16 cellular contexts compared by ENCODE assay signal in the genomic region with DNA sequence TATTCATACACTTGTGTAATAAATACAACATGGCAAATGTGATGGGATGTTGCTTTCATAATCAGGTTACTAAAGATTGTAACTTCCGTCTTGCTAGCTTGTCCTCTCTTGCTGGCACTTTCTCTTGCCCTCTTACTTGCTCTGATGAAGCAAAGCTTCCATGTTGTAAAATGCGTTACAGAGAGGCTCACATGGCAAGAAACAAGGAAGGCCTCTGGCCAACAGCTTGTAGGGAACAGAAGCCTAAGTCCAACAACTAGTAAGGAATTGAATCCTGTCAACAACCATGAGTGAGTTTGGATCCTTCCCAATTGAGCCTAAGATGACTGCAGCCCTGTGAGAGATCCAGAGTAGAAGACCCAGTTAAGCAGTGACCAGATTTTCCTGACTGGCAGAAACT. TPM values are rescaled to one million over a fixed set of nuclear protein-coding genes. Genes with fewer than 3 reads are reported as not detected.
DNase-seq lines count a peak whose midpoint lies in the region; ATAC-seq and TF ChIP-seq lines count a peak whose summit lies in the region.
"Had no signal": no experiment of that assay in that cellular context is flagged by ENCODE, and none has a peak within 500 bp of the region (broad histone marks: within the 10 kb centered on the region; RNA-seq: fewer than 3 reads in every experiment).

No MANE protein-coding gene starts in this region.

- H3K4me1 Mint-ChIP-seq in natural killer cell = peaks cover 63 to 67% of the 10 kb centered on the region in 2 donors
- peaks cover 41 to 60% of the 10 kb centered on the region in 2 donors for H3K4me1 Mint-ChIP-seq in natural killer cell treated with Interleukin-12 subunit alpha and Interleukin-12 subunit beta and Interleukin-15 and Interleukin-18, amount 100 ng/mL, for 72 hours (ENCODE audit: low read depth in 2 of 2)
- peaks cover 71% of the 10 kb centered on the region for H3K4me1 Mint-ChIP-seq in central memory CD8-positive, alpha-beta T cell

- H3K36me3 ChIP-seq in neutrophil = no peaks in the 10 kb centered on the region

- intact Hi-C loops in natural killer cell (cut with micrococcal nuclease) = no loop called here

- H3K27ac Mint-ChIP-seq in natural killer cell = peak overlapping the region; percentile 42 to 76
- peak overlapping the region in 1 of 2 donors; percentile 1 for H3K27ac Mint-ChIP-seq in natural killer cell treated with Interleukin-12 subunit alpha and Interleukin-12 subunit beta and Interleukin-15 and Interleukin-18, amount 100 ng/mL, for 72 hours
- H3K27ac Mint-ChIP-seq in central memory CD8-positive, alpha-beta T cell (ENCODE audit: low read depth) = peak overlapping the region; percentile 75

- peaks cover 26 to 30% of the 10 kb centered on the region in 2 experiments for H3K4me1 ChIP-seq in neutrophil (ENCODE audit: control insufficient read depth in 1 of 2, insufficient read depth in 1 of 2, low read depth in 1 of 2, low read length in 1 of 2)

- H3K4me3 Mint-ChIP-seq in natural killer cell = no peak overlapping the region
- no peak overlapping the region for H3K4me3 Mint-ChIP-seq in natural killer cell treated with Interleukin-12 subunit alpha and Interleukin-12 subunit beta and Interleukin-15 and Interleukin-18, amount 100 ng/mL, for 72 hours
- H3K4me3 Mint-ChIP-seq in central memory CD8-positive, alpha-beta T cell = no peak overlapping the region

- peak overlapping the region; percentile 85 for H3K27ac ChIP-seq in neutrophil
- H3K27ac ChIP-seq: HL-60 had no signal

- H3K27me3 Mint-ChIP-seq in natural killer cell (ENCODE audit: low read depth in 2 of 2) = no peaks in the 10 kb centered on the region
- H3K27me3 Mint-ChIP-seq in natural killer cell treated with Interleukin-12 subunit alpha and Interleukin-12 subunit beta and Interleukin-15 and Interleukin-18, amount 100 ng/mL, for 72 hours = no peaks in the 10 kb centered on the region
- no peaks in the 10 kb centered on the region for H3K27me3 Mint-ChIP-seq in central memory CD8-positive, alpha-beta T cell
- H3K27me3 Mint-ChIP-seq: CD8-positive, alpha-beta memory T cell had no signal

- ATAC-seq in natural killer cell (no peak), HG03108 (IDR thresholded peaks at IDR 0.05; ENCODE audit: unreplicated experiment) (no peak)
- ATAC-seq in natural killer cell treated with Interleukin-12 subunit alpha and Interleukin-12 subunit beta and Interleukin-15 and Interleukin-18, amount 100 ng/mL, for 72 hours = no peak
- no peak for ATAC-seq in central memory CD8-positive, alpha-beta T cell (replicated peaks; ENCODE audit: extremely low read depth, poor library complexity, severe bottlenecking)

- H3K36me3 Mint-ChIP-seq in natural killer cell = no peaks in the 10 kb centered on the region
- H3K36me3 Mint-ChIP-seq in natural killer cell treated with Interleukin-12 subunit alpha and Interleukin-12 subunit beta and Interleukin-15 and Interleukin-18, amount 100 ng/mL, for 72 hours = peaks cover 22% of the 10 kb centered on the region
- peaks cover 15% of the 10 kb centered on the region for H3K36me3 Mint-ChIP-seq in central memory CD8-positive, alpha-beta T cell (ENCODE audit: insufficient read depth)

- no peak for DNase-seq in natural killer cell
- DNase-seq in natural killer cell treated with Interleukin-12 subunit alpha and Interleukin-12 subunit beta and Interleukin-15 and Interleukin-18, amount 100 ng/mL, for 72 hours (ENCODE audit: low spot score) = no peak
- DNase-seq in central memory CD8-positive, alpha-beta T cell (ENCODE audit: low spot score in 2 of 2) = no peak
- DNase-seq in NCI-H524 (lab: John Stamatoyannopoulos, UW) = no peak
- DNase-seq in SKM-1 (lab: John Stamatoyannopoulos, UW; ENCODE audit: unreplicated experiment) = no peak
- no peak for DNase-seq in stimulated activated CD4-positive, alpha-beta T cell treated with anti-CD3 and anti-CD28 coated beads, Interleukin-2, amount 100 ng/mL, for 48 hours
- DNase-seq: AML-193; CD8-positive, alpha-beta memory T cell; GOT3; NCI-H146; NCI-H345; NCI-H69; SHP77 treated with DMSO at 0.1 percent for 48 hours had no signal

- peak overlapping the region; percentile 14 to 17 for H3K4me3 ChIP-seq in neutrophil (ENCODE audit: low read depth in 1 of 2, low read length in 1 of 2)

- no peaks in the 10 kb centered on the region for H3K27me3 ChIP-seq in neutrophil

- TF ChIP-seq CTCF in natural killer cell (IDR thresholded peaks at IDR 0.05) (no peak), neutrophil (IDR thresholded peaks at IDR 0.05) (no peak)

- peaks cover 0 to 2% of the 10 kb centered on the region in 2 donors for H3K9me3 Mint-ChIP-seq in natural killer cell
- no peaks in the 10 kb centered on the region for H3K9me3 Mint-ChIP-seq in natural killer cell treated with Interleukin-12 subunit alpha and Interleukin-12 subunit beta and Interleukin-15 and Interleukin-18, amount 100 ng/mL, for 72 hours
- H3K9me3 Mint-ChIP-seq in central memory CD8-positive, alpha-beta T cell = no peaks in the 10 kb centered on the region

- H3K9me3 ChIP-seq in neutrophil = no peaks in the 10 kb centered on the region

RNA-seq across cellular contexts. Expression of gene TMED5, which starts 15.4 kb away (rescaled TPM):
- 10 to 100 TPM; 64.6 to 73.5 (median 67.0) TPM for total RNA-seq in natural killer cell
- 10 to 100 TPM; 62.7 to 88.5 TPM for total RNA-seq in natural killer cell treated with Interleukin-12 subunit alpha and Interleukin-12 subunit beta and Interleukin-15 and Interleukin-18, amount 100 ng/mL, for 72 hours

RNA-seq across cellular contexts. Expression of gene CCDC18, which starts 15.7 kb away (rescaled TPM):
- 10 to 100 TPM; 11.7 to 17.2 (median 14.4) TPM for total RNA-seq in natural killer cell
- total RNA-seq in natural killer cell treated with Interleukin-12 subunit alpha and Interleukin-12 subunit beta and Interleukin-15 and Interleukin-18, amount 100 ng/mL, for 72 hours = 10 to 100 TPM; 16.6 to 35.0 TPM
